19 cellular contexts compared by ENCODE assay signal in genomic region chr9:134766587-134766986, GRCh38.
"Had no signal": no experiment of that assay in that cellular context is flagged by ENCODE, and none has a peak within 500 bp of the region (broad histone marks: within the 10 kb centered on the region; RNA-seq: fewer than 3 reads in every experiment).

No MANE protein-coding gene starts in this region.

- H3K9me3 Mint-ChIP-seq: activated T-helper 1 cell treated with anti-CD3 and anti-CD28 coated beads, Interleukin-12 subunit alpha, Interleukin-12 subunit beta, Interleukin-2, Interleukin-4 antibody, amounts not matched to agents 30 ng/mL and 10 ng/mL and 1 ng/mL, durations not matched to agents 14 hours and 24 hours and 36 hours; brain; endodermal cell; nephron progenitor cell; stimulated activated naive CD8-positive, alpha-beta T cell treated with anti-CD3 and anti-CD28 coated beads, Interleukin-15, amount 100 ng/mL, for 72 hours had no signal

- H3K27ac ChIP-seq: dorsolateral prefrontal cortex, epithelial cell of prostate, foreskin keratinocyte, lower lobe of right lung, vagina, WERI-Rb-1 had no signal

- H3K4me3 ChIP-seq: dorsolateral prefrontal cortex, lower lobe of right lung, vagina had no signal

- H3K27me3 ChIP-seq: dorsolateral prefrontal cortex, foreskin keratinocyte, vagina had no signal

- H3K4me3 Mint-ChIP-seq: activated T-helper 1 cell treated with anti-CD3 and anti-CD28 coated beads, Interleukin-12 subunit alpha, Interleukin-12 subunit beta, Interleukin-2, Interleukin-4 antibody, amounts not matched to agents 30 ng/mL and 10 ng/mL and 1 ng/mL, durations not matched to agents 14 hours and 24 hours and 36 hours; brain; endodermal cell; nephron progenitor cell; stimulated activated naive CD8-positive, alpha-beta T cell treated with anti-CD3 and anti-CD28 coated beads, Interleukin-15, amount 100 ng/mL, for 72 hours had no signal

- H3K4me1 ChIP-seq: foreskin keratinocyte had no signal

- H3K27ac Mint-ChIP-seq: activated T-helper 1 cell treated with anti-CD3 and anti-CD28 coated beads, Interleukin-12 subunit alpha, Interleukin-12 subunit beta, Interleukin-2, Interleukin-4 antibody, amounts not matched to agents 30 ng/mL and 10 ng/mL and 1 ng/mL, durations not matched to agents 14 hours and 24 hours and 36 hours; endodermal cell; nephron progenitor cell; progenitor cell of endocrine pancreas; stimulated activated naive CD8-positive, alpha-beta T cell treated with anti-CD3 and anti-CD28 coated beads, Interleukin-15, amount 100 ng/mL, for 72 hours had no signal

- ATAC-seq: foreskin keratinocyte; lower lobe of right lung; stimulated activated naive CD8-positive, alpha-beta T cell treated with anti-CD3 and anti-CD28 coated beads, Interleukin-15, amount 100 ng/mL, for 72 hours had no signal

- H3K36me3 Mint-ChIP-seq: brain had no signal

- H3K27me3 Mint-ChIP-seq: progenitor cell of endocrine pancreas had no signal

- H3K4me1 Mint-ChIP-seq: endodermal cell had no signal

- FAIRE-seq: colon, keratinocyte had no signal

- DNase-seq: activated CD4-positive, alpha-beta T cell treated with anti-CD3 and anti-CD28 coated beads, Interleukin-2, amount 50 U/mL, for 4 hours; caudate nucleus; dorsolateral prefrontal cortex; endodermal cell; foreskin keratinocyte; lower lobe of right lung; midbrain; nephron progenitor cell; stimulated activated CD4-positive, alpha-beta T cell treated with anti-CD3 and anti-CD28 coated beads, Interleukin-2, amount 100 ng/mL, for 48 hours; stimulated activated naive CD8-positive, alpha-beta T cell treated with anti-CD3 and anti-CD28 coated beads, Interleukin-15, amount 100 ng/mL, for 72 hours; trophoblast cell; WERI-Rb-1 had no signal

- H3K9me3 ChIP-seq: lower lobe of right lung, vagina had no signal
